Comparison of ENCODE assay signal across 31 cellular contexts in the genomic region with DNA sequence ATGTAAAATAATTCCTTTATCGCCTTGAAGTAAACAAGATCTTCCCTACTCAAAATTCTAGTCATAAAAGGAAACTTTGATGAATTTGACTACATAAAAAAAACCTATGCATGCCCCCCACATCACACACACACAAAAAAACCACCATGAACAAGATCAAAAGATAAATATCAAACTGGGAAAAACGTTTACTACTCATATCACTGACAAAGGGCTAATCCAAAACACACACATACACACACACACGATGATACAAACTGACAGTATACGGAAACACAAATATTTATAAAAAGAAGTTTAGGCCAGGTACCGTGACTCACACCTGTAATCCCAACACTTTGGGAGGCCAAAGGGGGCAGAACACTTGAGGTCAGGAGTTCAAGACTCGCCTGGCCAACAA.
"Had no signal": no experiment of that assay in that cellular context is flagged by ENCODE, and none has a peak within 500 bp of the region (broad histone marks: within the 10 kb centered on the region; RNA-seq: fewer than 3 reads in every experiment).

No MANE protein-coding gene starts in this region.

- H3K27ac Mint-ChIP-seq: activated CD4-positive, alpha-beta T cell treated with anti-CD3 and anti-CD28 coated beads, Interleukin-2, amount 10 ng/mL, durations not matched to agents 7 days and 5 days; activated naive CD4-positive, alpha-beta T cell treated with anti-CD3 and anti-CD28 coated beads, Interleukin-2, amount 50 U/mL, for 72 hours; activated T-helper 17 cell treated with anti-CD3 and anti-CD28 coated beads, Interleukin-2, amount 50 U/mL, for 72 hours; dendritic cell treated with granulocyte-macrophage colony-stimulating factor and Interleukin-4, amounts not matched to agents 40 ng/mL and 50 ng/mL, for 4 days; endodermal cell; T-helper 17 cell; T-helper 2 cell treated with Interferon-gamma antibody and Interleukin-4, amounts not matched to agents 5 μg/mL and 100 μg/mL, for 36 hours had no signal

- H3K4me3 Mint-ChIP-seq: activated CD4-positive, alpha-beta T cell treated with anti-CD3 and anti-CD28 coated beads, Interleukin-2, amount 10 ng/mL, durations not matched to agents 7 days and 5 days; activated T-helper 17 cell treated with anti-CD3 and anti-CD28 coated beads, Interleukin-2, amount 50 U/mL, for 72 hours; dendritic cell treated with granulocyte-macrophage colony-stimulating factor and Interleukin-4, amounts not matched to agents 40 ng/mL and 50 ng/mL, for 4 days; endodermal cell; T-helper 17 cell; T-helper 2 cell treated with Interferon-gamma antibody and Interleukin-4, amounts not matched to agents 5 μg/mL and 100 μg/mL, for 36 hours had no signal

- H3K9me3 Mint-ChIP-seq: activated CD4-positive, alpha-beta T cell treated with anti-CD3 and anti-CD28 coated beads, Interleukin-2, amount 10 ng/mL, durations not matched to agents 7 days and 5 days; activated naive CD4-positive, alpha-beta T cell treated with anti-CD3 and anti-CD28 coated beads, Interleukin-2, amount 50 U/mL, for 72 hours; activated T-helper 17 cell treated with anti-CD3 and anti-CD28 coated beads, Interleukin-2, amount 50 U/mL, for 72 hours; dendritic cell treated with granulocyte-macrophage colony-stimulating factor and Interleukin-4, amounts not matched to agents 40 ng/mL and 50 ng/mL, for 4 days; endodermal cell; T-helper 2 cell treated with Interferon-gamma antibody and Interleukin-4, amounts not matched to agents 5 μg/mL and 100 μg/mL, for 36 hours had no signal

- DNase-seq: activated CD4-positive, alpha-beta T cell treated with anti-CD3 and anti-CD28 coated beads for 4 hours; activated CD4-positive, alpha-beta T cell treated with anti-CD3 and anti-CD28 coated beads, Interleukin-2, amount 10 ng/mL, durations not matched to agents 7 days and 5 days; activated CD4-positive, alpha-beta T cell treated with anti-CD3 and anti-CD28 coated beads, Interleukin-2, amount 50 U/mL, for 48 hours; activated CD4-positive, CD25-positive, alpha-beta regulatory T cell; activated CD4-positive, CD25-positive, alpha-beta regulatory T cell treated with anti-CD3 and anti-CD28 coated beads, Interleukin-2, amount 50 U/mL, for 72 hours; activated CD8-positive, alpha-beta memory T cell treated with anti-CD3 and anti-CD28 coated beads, Interleukin-2, amount 50 U/mL, for 48 hours; activated effector memory CD4-positive, alpha-beta T cell treated with Interleukin-2 at 50 U/mL for 16 hours; activated gamma-delta T cell treated with Interleukin-2 at 50 U/mL for 16 hours; activated naive CD4-positive, alpha-beta T cell treated with Interleukin-2 at 50 U/mL for 16 hours; adrenal gland; amygdala; aorta; body of pancreas; caudate nucleus; cerebellar nuclear complex; dorsolateral prefrontal cortex; effector memory CD4-positive, alpha-beta T cell; endodermal cell; foreskin fibroblast; head of caudate nucleus; T-helper 1 cell; T-helper 17 cell; T1000; WERI-Rb-1 had no signal

- H3K27me3 Mint-ChIP-seq: activated CD4-positive, alpha-beta T cell treated with anti-CD3 and anti-CD28 coated beads, Interleukin-2, amount 10 ng/mL, durations not matched to agents 7 days and 5 days; activated T-helper 17 cell treated with anti-CD3 and anti-CD28 coated beads, Interleukin-2, amount 50 U/mL, for 72 hours; dendritic cell treated with granulocyte-macrophage colony-stimulating factor and Interleukin-4, amounts not matched to agents 40 ng/mL and 50 ng/mL, for 4 days; T-helper 17 cell had no signal

- ATAC-seq: activated T-helper 17 cell treated with anti-CD3 and anti-CD28 coated beads, Interleukin-2, amount 50 U/mL, for 72 hours; body of pancreas; esophagus mucosa; SK-N-SH treated with all-trans-retinoic acid at 6 μM for 48 hours; T-helper 17 cell had no signal

- H3K4me3 ChIP-seq: adrenal gland, body of pancreas, coronary artery, dorsolateral prefrontal cortex had no signal
